ENCODE assay signal across 8 cellular contexts in genomic region chr6:42017021-42017643, GRCh38. TPM values are rescaled to one million over a fixed set of nuclear protein-coding genes. Genes with fewer than 3 reads are reported as not detected.
A peak's percentile ranks its signal among the peaks of the same experiment; 100 is the strongest.
DNase-seq lines count a peak whose midpoint lies in the region; ATAC-seq and TF ChIP-seq lines count a peak whose summit lies in the region.

No MANE protein-coding gene starts in this region.

- no peaks in the 10 kb centered on the region for H3K4me1 ChIP-seq in foreskin keratinocyte

- no peak overlapping the region for H3K27ac ChIP-seq in foreskin keratinocyte

- H3K27me3 ChIP-seq in foreskin keratinocyte: no peaks in the 10 kb centered on the region

- H3K4me1 Mint-ChIP-seq in T-helper 2 cell treated with Interferon-gamma antibody and Interleukin-4, amounts not matched to agents 5 μg/mL and 100 μg/mL, for 36 hours (ENCODE audit: low read depth): peaks cover 53% of the 10 kb centered on the region

- peak overlapping the region; percentile 92 for H3K27ac Mint-ChIP-seq in T-helper 2 cell treated with Interferon-gamma antibody and Interleukin-4, amounts not matched to agents 5 μg/mL and 100 μg/mL, for 36 hours

- peak overlapping the region; percentile 71 for H3K4me3 Mint-ChIP-seq in T-helper 2 cell treated with Interferon-gamma antibody and Interleukin-4, amounts not matched to agents 5 μg/mL and 100 μg/mL, for 36 hours

- peak; percentile 61 for ATAC-seq in foreskin keratinocyte
- no peak for ATAC-seq in HG02588 (IDR thresholded peaks at IDR 0.05; ENCODE audit: unreplicated experiment)

- H3K27me3 Mint-ChIP-seq in T-helper 2 cell treated with Interferon-gamma antibody and Interleukin-4, amounts not matched to agents 5 μg/mL and 100 μg/mL, for 36 hours (ENCODE audit: low read depth): no peaks in the 10 kb centered on the region

- H3K36me3 Mint-ChIP-seq in T-helper 2 cell treated with Interferon-gamma antibody and Interleukin-4, amounts not matched to agents 5 μg/mL and 100 μg/mL, for 36 hours (ENCODE audit: low read depth): peaks cover 35% of the 10 kb centered on the region

- peaks cover 7% of the 10 kb centered on the region for H3K9me3 Mint-ChIP-seq in T-helper 2 cell treated with Interferon-gamma antibody and Interleukin-4, amounts not matched to agents 5 μg/mL and 100 μg/mL, for 36 hours

- peak; percentile 48 for DNase-seq in stimulated activated CD4-positive, alpha-beta T cell treated with anti-CD3 and anti-CD28 coated beads, Interleukin-4, amount 100 ng/mL, for 24 hours
- DNase-seq in stimulated activated CD4-positive, alpha-beta T cell treated with anti-CD3 and anti-CD28 coated beads, Interleukin-12 subunit alpha, Interleukin-12 subunit beta, amount 100 ng/mL, for 4 hours: no peak
- DNase-seq in T-helper 2 cell treated with Interferon-gamma antibody and Interleukin-4, amounts not matched to agents 5 μg/mL and 100 μg/mL, for 36 hours (ENCODE audit: low spot score): peak; percentile 50
- peak in 1 of 2 donors; percentile 63 for DNase-seq in foreskin keratinocyte
- DNase-seq in NCI-H345 (lab: John Stamatoyannopoulos, UW): no peak
- no peak for DNase-seq in amygdala (lab: John Stamatoyannopoulos, UW)
- no peak for DNase-seq in SHP77 treated with DMSO at 0.1 percent for 48 hours (lab: John Stamatoyannopoulos, UW)

- TF ChIP-seq CTCF in foreskin keratinocyte (conservative IDR thresholded peaks at IDR 0.05): no peak

RNA-seq across cellular contexts. Expression of gene TAF8, which starts 33.2 kb away (rescaled TPM):
- total RNA-seq in foreskin keratinocyte: 17.3 and 17.7 TPM in 2 replicates
- 9.7 and 10.0 TPM in 2 replicates for polyA plus RNA-seq in foreskin keratinocyte

Comparison
In these comparisons a context has a peak if more than half of its experiments do, and no peak if none do; other contexts are left out.
1. DNase-seq: peak in stimulated activated CD4-positive, alpha-beta T cell treated with anti-CD3 and anti-CD28 coated beads, Interleukin-4, amount 100 ng/mL, for 24 hours (single experiment) and T-helper 2 cell treated with Interferon-gamma antibody and Interleukin-4, amounts not matched to agents 5 μg/mL and 100 μg/mL, for 36 hours (single experiment); none in stimulated activated CD4-positive, alpha-beta T cell treated with anti-CD3 and anti-CD28 coated beads, Interleukin-12 subunit alpha, Interleukin-12 subunit beta, amount 100 ng/mL, for 4 hours (single experiment), NCI-H345 (single experiment), amygdala (0 of 56) and SHP77 treated with DMSO at 0.1 percent for 48 hours (single experiment).